In genomic region chr9:137407590-137408300, GRCh38 we compare ENCODE assay signal across 11 cellular contexts. TPM values are rescaled to one million over a fixed set of nuclear protein-coding genes. Genes with fewer than 3 reads are reported as not detected.
DNase-seq lines count a peak whose midpoint lies in the region; ATAC-seq and TF ChIP-seq lines count a peak whose summit lies in the region.
"Had no signal": no experiment of that assay in that cellular context is flagged by ENCODE, and none has a peak within 500 bp of the region (broad histone marks: within the 10 kb centered on the region; RNA-seq: fewer than 3 reads in every experiment).

No MANE protein-coding gene starts in this region.

- H3K4me1 Mint-ChIP-seq in MCF 10A (ENCODE audit: insufficient read depth, unreplicated experiment), result peaks cover 2% of the 10 kb centered on the region
- peaks cover 4 to 9% of the 10 kb centered on the region in 2 donors for H3K4me1 Mint-ChIP-seq in effector memory CD8-positive, alpha-beta T cell (ENCODE audit: low read depth in 2 of 2)

- H3K9ac ChIP-seq in mammary epithelial cell (ENCODE audit: insufficient read depth, low read length) (no peak overlapping the region), mesenchymal stem cell (ENCODE audit: low read length) (peak overlapping the region; percentile 72)

- no peak overlapping the region for H3K4ac ChIP-seq in mesenchymal stem cell (ENCODE audit: low read depth in 1 of 2, low read length in 2 of 2)

- intact Hi-C loops in MCF 10A (cut with micrococcal nuclease), result no loop called here
- intact Hi-C loops in mammary epithelial cell (cut with micrococcal nuclease), result loop anchor here (2.0 kb wide), 1 partner anchor 113 kb away; no protein-coding TSS in a partner anchor
- intact Hi-C loops in vagina (cut with DNase I), result loop anchor here (5.0 kb wide), 1 partner anchor 110 kb away; no protein-coding TSS in a partner anchor

- 63% methylated on average over 14 of the region's 31 CpGs for WGBS in mammary epithelial cell (ENCODE audit: low coverage, missing lambda C conversion rate)
- 81% methylated on average over 31 of the region's 31 CpGs for WGBS in mesenchymal stem cell

- no peaks in the 10 kb centered on the region for H3K36me3 ChIP-seq in mammary epithelial cell (ENCODE audit: insufficient read depth, low read length)
- H3K36me3 ChIP-seq in mesenchymal stem cell (ENCODE audit: control insufficient read depth in 1 of 2, insufficient read depth in 2 of 2, low read depth in 1 of 2, low read length in 2 of 2), result peaks cover 0 to 19% of the 10 kb centered on the region in 2 experiments
- no peaks in the 10 kb centered on the region for H3K36me3 ChIP-seq in vagina

- BruUV-seq in MCF 10A (replicated peaks; lab: Mats Ljungman, UMichigan) (no TSS peak), mammary epithelial cell (replicated peaks; lab: Mats Ljungman, UMichigan) (no TSS peak)

- peaks cover 5% of the 10 kb centered on the region for H4K20me1 ChIP-seq in mammary epithelial cell (ENCODE audit: insufficient read depth, low read length)

- H3K79me1 ChIP-seq in mesenchymal stem cell (replicated peaks; ENCODE audit: low read length, poor library complexity, severe bottlenecking), result peaks cover 34% of the 10 kb centered on the region

- H3K36me3 Mint-ChIP-seq in MCF 10A (ENCODE audit: insufficient read depth, unreplicated experiment), result peaks cover 14% of the 10 kb centered on the region
- H3K36me3 Mint-ChIP-seq in effector memory CD8-positive, alpha-beta T cell (ENCODE audit: insufficient read depth), result peaks cover 3% of the 10 kb centered on the region

- CTCF ChIA-PET in MCF 10A (lab: Yijun Ruan, JAX) (no interaction called here), mammary epithelial cell (lab: Charles Lee; ENCODE audit: low non-redundant PET) (no interaction called here)

- H4K8ac ChIP-seq in mesenchymal stem cell (ENCODE audit: low read length), result peak overlapping the region; percentile 12

- dilution Hi-C loops in mammary epithelial cell (cut with HindIII; ENCODE audit: low sequenced_read_pairs), result no loop called here

- TF ChIP-seq POLR2A in vagina (IDR thresholded peaks at IDR 0.05), result no peak

- TF ChIP-seq CTCF in MCF 10A (IDR thresholded peaks at IDR 0.05; ENCODE audit: unreplicated experiment) (no peak), mammary epithelial cell (conservative IDR thresholded peaks at IDR 0.05 in 1 of 2, IDR thresholded peaks at IDR 0.05 in 1 of 2; ENCODE audit: extremely low read depth in 1 of 2, insufficient read depth in 1 of 2, low read depth in 1 of 2, low read length in 2 of 2) (no peak), vagina (IDR thresholded peaks at IDR 0.05) (no peak)

- no peaks in the 10 kb centered on the region for H3K9me3 Mint-ChIP-seq in MCF 10A (ENCODE audit: unreplicated experiment)
- H3K9me3 Mint-ChIP-seq in effector memory CD8-positive, alpha-beta T cell, result no peaks in the 10 kb centered on the region

- H3K9me3 ChIP-seq in mammary epithelial cell (replicated peaks; ENCODE audit: insufficient read depth, low read length) (no peaks in the 10 kb centered on the region), mesenchymal stem cell (ENCODE audit: control insufficient read depth, low read length) (no peaks in the 10 kb centered on the region), vagina (no peaks in the 10 kb centered on the region)

- H3K27me3 ChIP-seq in mammary epithelial cell (ENCODE audit: insufficient read depth, low read length) (peaks cover 4% of the 10 kb centered on the region), mesenchymal stem cell (ENCODE audit: control insufficient read depth in 1 of 2, insufficient read depth in 1 of 2, low read length in 2 of 2) (no peaks in the 10 kb centered on the region), vagina (no peaks in the 10 kb centered on the region)

- H3K27ac Mint-ChIP-seq in MCF 10A (ENCODE audit: low read depth, unreplicated experiment), result no peak overlapping the region
- no peak overlapping the region for H3K27ac Mint-ChIP-seq in effector memory CD8-positive, alpha-beta T cell

- no peak overlapping the region for H4K91ac ChIP-seq in mesenchymal stem cell (ENCODE audit: low read length)

- H3K4me2 ChIP-seq in mammary epithelial cell (ENCODE audit: insufficient read depth, low read depth, low read length) (no peak overlapping the region), mesenchymal stem cell (ENCODE audit: low read length, poor library complexity, severe bottlenecking) (peak overlapping the region; percentile 90)

- H3K4me3 ChIP-seq in mammary epithelial cell (replicated peaks in 1 of 3; ENCODE audit: insufficient read depth in 1 of 3, low read depth in 2 of 3, low read length in 3 of 3) (no peak overlapping the region), mesenchymal stem cell (ENCODE audit: insufficient read depth in 1 of 2, low read depth in 1 of 2, low read length in 2 of 2) (peak overlapping the region in 1 of 2 experiments; percentile 72), vagina (peak overlapping the region; percentile 39 to 53)

- H2BK5ac ChIP-seq in mesenchymal stem cell (ENCODE audit: low read depth, low read length, poor library complexity, severe bottlenecking), result no peak overlapping the region

- H3K79me2 ChIP-seq in mammary epithelial cell (ENCODE audit: insufficient read depth, low read length), result peaks cover 4% of the 10 kb centered on the region

- H3K27ac ChIP-seq in mammary epithelial cell (ENCODE audit: insufficient read depth, low read depth, low read length) (no peak overlapping the region), mesenchymal stem cell (ENCODE audit: low read length, poor library complexity, severe bottlenecking) (no peak overlapping the region), vagina (peak overlapping the region; percentile 51)

- no peak for ATAC-seq in effector memory CD8-positive, alpha-beta T cell (replicated peaks)
- ATAC-seq in GM21723 (IDR thresholded peaks at IDR 0.05; ENCODE audit: unreplicated experiment), result no peak
- no peak for ATAC-seq in GM21528 (IDR thresholded peaks at IDR 0.05; ENCODE audit: low FRiP score, unreplicated experiment)
- ATAC-seq in GM18511 (IDR thresholded peaks at IDR 0.05; ENCODE audit: unreplicated experiment), result no peak

- no peak overlapping the region for H3K18ac ChIP-seq in mesenchymal stem cell (ENCODE audit: low read depth in 1 of 2, low read length in 2 of 2)

- H2AFZ ChIP-seq in mammary epithelial cell (ENCODE audit: low read depth, low read length) (no peak overlapping the region), mesenchymal stem cell (ENCODE audit: low read depth, low read length) (no peak overlapping the region)

- in situ Hi-C loops in mammary epithelial cell (cut with MboI; ENCODE audit: low sequenced_read_pairs in 2 of 2), result no loop called here

- H2BK120ac ChIP-seq in mesenchymal stem cell (ENCODE audit: low read depth, low read length), result no peak overlapping the region

- H3K27me3 Mint-ChIP-seq in MCF 10A (ENCODE audit: insufficient read depth, unreplicated experiment), result no peaks in the 10 kb centered on the region
- H3K27me3 Mint-ChIP-seq in effector memory CD8-positive, alpha-beta T cell, result peaks cover 0 to 9% of the 10 kb centered on the region in 2 donors

- peak overlapping the region in 1 of 2 experiments; percentile 46 for H2BK12ac ChIP-seq in mesenchymal stem cell (ENCODE audit: low read length in 2 of 2)

- H3K4me3 Mint-ChIP-seq in MCF 10A (ENCODE audit: unreplicated experiment), result peak overlapping the region; percentile 25
- peak overlapping the region; percentile 6 to 58 for H3K4me3 Mint-ChIP-seq in effector memory CD8-positive, alpha-beta T cell

- H2BK15ac ChIP-seq in mesenchymal stem cell (ENCODE audit: low read depth, poor library complexity, severe bottlenecking), result peak overlapping the region; percentile 86

- peak overlapping the region in 1 of 2 experiments; percentile 54 for H3K23ac ChIP-seq in mesenchymal stem cell (ENCODE audit: low read length in 2 of 2)

- H3K4me1 ChIP-seq in mammary epithelial cell (ENCODE audit: insufficient read depth, low read length) (peaks cover 30% of the 10 kb centered on the region), mesenchymal stem cell (ENCODE audit: control insufficient read depth, insufficient read depth, low read depth, low read length) (peaks cover 47% of the 10 kb centered on the region), vagina (peaks cover 40% of the 10 kb centered on the region)

- no peak overlapping the region for H3K14ac ChIP-seq in mesenchymal stem cell (ENCODE audit: low read length in 2 of 2)

- no peak overlapping the region for H2AK5ac ChIP-seq in mesenchymal stem cell (ENCODE audit: low read length, severe bottlenecking)

- DNase-seq in MCF 10A (ENCODE audit: unreplicated experiment) (no peak), mammary epithelial cell (no peak), mesenchymal stem cell (no peak), vagina (ENCODE audit: extremely low spot score in 2 of 2) (no peak)
- DNase-seq in effector memory CD8-positive, alpha-beta T cell, result no peak
- DNase-seq: GF-D8 had no signal

- POLR2A ChIA-PET in MCF 10A (lab: Yijun Ruan, JAX), result interaction anchor here (0.7 kb wide), 1 partner anchor 143 kb away, joined by 3 read pairs; the partner anchor contains the start of gene PNPLA7

RNA-seq across cellular contexts. Expression of gene EXD3, which starts 15.2 kb away (rescaled TPM):
- total RNA-seq in MCF 10A (2022) (17.1 and 23.9 TPM in 2 replicates), mammary epithelial cell (10 to 100 TPM in 1 of 2 donors, 1 to 10 TPM in 1; 9.1 to 10.8 TPM), vagina (35.6 TPM)
- polyA plus RNA-seq in mammary epithelial cell, result 3.2 TPM
- polyA minus RNA-seq in mammary epithelial cell, result 0.31 TPM
- 7.1 TPM for polyA plus RNA-seq in mesenchymal stem cell (2013, experiment 1 of 2)
- polyA plus RNA-seq in mesenchymal stem cell (2013, experiment 2 of 2), result 7.2 TPM

RNA-seq across cellular contexts. Expression of gene NOXA1, which starts 15.4 kb away (rescaled TPM):
- total RNA-seq in MCF 10A (2022) (8.2 and 8.9 TPM in 2 replicates), mammary epithelial cell (1 to 10 TPM in 1 of 2 donors, under 1 TPM in 1; 0.82 to 2.0 TPM), vagina (2.9 TPM)
- 0.18 TPM for polyA plus RNA-seq in mammary epithelial cell
- not detected for polyA minus RNA-seq in mammary epithelial cell
- 0.21 TPM for polyA plus RNA-seq in mesenchymal stem cell (2013, experiment 1 of 2)
- 0.14 TPM for polyA plus RNA-seq in mesenchymal stem cell (2013, experiment 2 of 2)

RNA-seq across cellular contexts. Expression of gene ENTPD8, which starts 33.4 kb away (rescaled TPM):
- total RNA-seq in MCF 10A (2022) (not detected in 2 replicates), mammary epithelial cell (under 1 TPM in 1 of 2 donors, not detected in 1; 0.83 TPM), vagina (not detected)
- polyA plus RNA-seq in mammary epithelial cell, result 0.02 TPM
- not detected for polyA minus RNA-seq in mammary epithelial cell
- polyA plus RNA-seq in mesenchymal stem cell (2013, experiment 1 of 2), result 0.01 TPM
- 0.03 TPM for polyA plus RNA-seq in mesenchymal stem cell (2013, experiment 2 of 2)
- total RNA-seq: activated CD8-positive, alpha-beta memory T cell treated with anti-CD3 and anti-CD28 coated beads for 36 hours had no signal
- polyA plus RNA-seq: AG04450 had no signal

RNA-seq across cellular contexts. Expression of gene NSMF, which starts 51.4 kb away (rescaled TPM):
- 37.8 and 43.1 TPM in 2 replicates for total RNA-seq in MCF 10A (2022)
- total RNA-seq in mammary epithelial cell, result 10 to 100 TPM; 29.7 to 42.0 TPM
- 28.2 TPM for polyA plus RNA-seq in mammary epithelial cell
- polyA minus RNA-seq in mammary epithelial cell, result 35.2 TPM
- polyA plus RNA-seq in mesenchymal stem cell (2013, experiment 1 of 2), result 30.2 TPM
- 30.0 TPM for polyA plus RNA-seq in mesenchymal stem cell (2013, experiment 2 of 2)
- total RNA-seq in vagina, result 35.1 TPM

Comparison
In these comparisons a context has a peak if more than half of its experiments do, and no peak if none do; other contexts are left out.
1. H3K4me3 ChIP-seq: peak in vagina (2 of 2); none in mammary epithelial cell (0 of 3).